Comparison of ENCODE assay signal across 1 cellular context in the genomic region with DNA sequence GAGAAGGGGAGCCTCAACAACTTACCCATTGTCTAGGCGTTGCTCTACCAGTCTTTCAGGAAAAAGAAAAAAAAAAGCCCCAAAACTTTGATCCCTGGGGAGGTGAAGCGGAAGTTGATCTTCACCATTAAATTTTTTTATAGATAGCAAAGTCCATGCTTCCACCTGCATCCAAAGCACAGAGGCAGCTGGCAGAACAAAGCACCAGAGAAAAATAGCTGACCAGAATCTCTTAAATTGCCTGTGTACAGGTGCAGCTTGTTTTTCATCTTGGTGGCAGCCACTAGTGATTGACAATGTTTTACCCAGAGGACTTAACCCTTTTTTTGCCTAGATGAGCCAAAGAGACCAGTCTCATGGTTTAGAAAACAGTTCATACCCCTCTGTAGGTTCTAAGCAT.
TF ChIP-seq lines count a peak whose summit lies in the region.

No MANE protein-coding gene starts in this region.

TF ChIP-seq in GM23338, 12 proteins besides CTCF, POLR2A, EP300 and RAD21 (continued from another document):
- no peak for TF ChIP-seq NANOG (IDR thresholded peaks at IDR 0.05; ENCODE audit: borderline replicate concordance)
